In the genomic region with DNA sequence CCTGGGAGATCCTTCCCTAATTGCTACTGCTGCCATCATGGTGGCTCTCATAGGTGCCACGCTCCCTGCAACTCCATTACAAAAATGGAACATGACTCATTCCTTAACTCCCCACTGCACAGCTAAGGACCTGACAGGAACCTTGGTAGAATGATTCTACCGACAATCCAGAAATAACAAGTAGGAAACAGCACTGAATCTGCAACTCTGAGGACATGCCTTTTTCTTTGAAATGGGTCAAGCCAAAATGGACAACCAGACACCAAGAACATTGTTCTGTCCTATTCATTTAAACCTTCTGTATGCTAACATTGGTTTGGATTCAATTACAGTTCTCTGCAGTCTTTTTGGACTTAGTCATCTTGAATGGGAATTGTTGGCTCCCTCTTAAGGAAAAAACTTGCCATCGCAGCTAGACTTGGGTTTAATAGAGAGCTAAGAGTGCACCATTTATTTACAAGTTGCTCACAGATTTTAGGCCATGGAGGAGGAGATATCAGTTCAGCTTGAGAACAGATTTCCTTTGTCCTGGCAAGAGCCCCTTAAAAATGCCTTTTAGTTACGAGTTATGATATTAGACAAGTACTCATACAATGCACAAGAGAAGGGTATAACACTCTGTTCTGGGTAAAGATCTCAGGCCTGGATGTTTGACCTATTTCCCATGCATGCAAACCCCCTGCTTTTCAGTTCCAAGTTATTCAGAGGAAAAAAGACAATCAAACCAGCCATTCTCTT, we compare ENCODE assay signal across 9 cellular contexts. TPM values are rescaled to one million over a fixed set of nuclear protein-coding genes. Genes with fewer than 3 reads are reported as not detected.
DNase-seq lines count a peak whose midpoint lies in the region; ATAC-seq and TF ChIP-seq lines count a peak whose summit lies in the region.
"Had no signal": no experiment of that assay in that cellular context is flagged by ENCODE, and none has a peak within 500 bp of the region (broad histone marks: within the 10 kb centered on the region; RNA-seq: fewer than 3 reads in every experiment).

No MANE protein-coding gene starts in this region.

- WGBS in mesenchymal stem cell = 57% methylated on average over 4 of the region's 4 CpGs

- no peaks in the 10 kb centered on the region for H3K79me1 ChIP-seq in mesenchymal stem cell (replicated peaks; ENCODE audit: low read length, poor library complexity, severe bottlenecking)

- H3K27me3 ChIP-seq in mesenchymal stem cell (ENCODE audit: control insufficient read depth in 1 of 2, insufficient read depth in 1 of 2, low read length in 2 of 2) = no peaks in the 10 kb centered on the region

- H3K4ac ChIP-seq in mesenchymal stem cell (ENCODE audit: low read depth in 1 of 2, low read length in 2 of 2) = no peak overlapping the region

- no peak overlapping the region for H3K23ac ChIP-seq in mesenchymal stem cell (ENCODE audit: low read length in 2 of 2)

- no peak overlapping the region for H2BK15ac ChIP-seq in mesenchymal stem cell (ENCODE audit: low read depth, poor library complexity, severe bottlenecking)

- H4K91ac ChIP-seq in mesenchymal stem cell (ENCODE audit: low read length) = no peak overlapping the region

- no peak overlapping the region for H4K8ac ChIP-seq in mesenchymal stem cell (ENCODE audit: low read length)

- peaks cover 10% of the 10 kb centered on the region for H3K27me3 Mint-ChIP-seq in activated T-helper 17 cell treated with anti-CD3 and anti-CD28 coated beads, Interleukin-2, amount 50 U/mL, for 72 hours
- H3K27me3 Mint-ChIP-seq in activated T-cell treated with anti-CD3 and anti-CD28 coated beads, Interleukin-2, amount 50 U/mL, for 24 hours = peaks cover 27% of the 10 kb centered on the region
- peaks cover 7 to 17% (median 10%) of the 10 kb centered on the region in 3 donors for H3K27me3 Mint-ChIP-seq in immature natural killer cell (ENCODE audit: low read depth in 3 of 3)

- H3K9me3 ChIP-seq in mesenchymal stem cell (ENCODE audit: control insufficient read depth, low read length) = no peaks in the 10 kb centered on the region

- H3K4me3 ChIP-seq in choroid plexus epithelial cell (ENCODE audit: low read depth, low read length) (no peak overlapping the region), mesenchymal stem cell (ENCODE audit: insufficient read depth in 1 of 2, low read depth in 1 of 2, low read length in 2 of 2) (peak overlapping the region in 1 of 2 experiments; percentile 17)

- peak; percentile 49; the same call in 1 of the 2 replicates for TF ChIP-seq CTCF in GM12874 (IDR thresholded peaks at IDR 0.05; ENCODE audit: insufficient read depth, low read depth, low read length)
- TF ChIP-seq CTCF in choroid plexus epithelial cell (conservative IDR thresholded peaks at IDR 0.05; ENCODE audit: low read depth, low read length) = peak; percentile 66

- H3K9ac ChIP-seq in mesenchymal stem cell (ENCODE audit: low read length) = no peak overlapping the region

- no peak overlapping the region for H2BK12ac ChIP-seq in mesenchymal stem cell (ENCODE audit: low read length in 2 of 2)

- H3K14ac ChIP-seq in mesenchymal stem cell (ENCODE audit: low read length in 2 of 2) = no peak overlapping the region

- H3K27ac Mint-ChIP-seq in activated T-helper 17 cell treated with anti-CD3 and anti-CD28 coated beads, Interleukin-2, amount 50 U/mL, for 72 hours = no peak overlapping the region
- H3K27ac Mint-ChIP-seq in activated T-cell treated with anti-CD3 and anti-CD28 coated beads, Interleukin-2, amount 50 U/mL, for 24 hours = no peak overlapping the region
- no peak overlapping the region for H3K27ac Mint-ChIP-seq in immature natural killer cell

- peak overlapping the region; percentile 14 for H2AFZ ChIP-seq in mesenchymal stem cell (ENCODE audit: low read depth, low read length)

- H3K36me3 Mint-ChIP-seq in activated T-helper 17 cell treated with anti-CD3 and anti-CD28 coated beads, Interleukin-2, amount 50 U/mL, for 72 hours (ENCODE audit: low read depth) = no peaks in the 10 kb centered on the region
- H3K36me3 Mint-ChIP-seq in activated T-cell treated with anti-CD3 and anti-CD28 coated beads, Interleukin-2, amount 50 U/mL, for 24 hours (ENCODE audit: low read depth) = no peaks in the 10 kb centered on the region
- no peaks in the 10 kb centered on the region for H3K36me3 Mint-ChIP-seq in immature natural killer cell

- H2BK5ac ChIP-seq in mesenchymal stem cell (ENCODE audit: low read depth, low read length, poor library complexity, severe bottlenecking) = no peak overlapping the region

- no peak overlapping the region for H3K4me3 Mint-ChIP-seq in activated T-helper 17 cell treated with anti-CD3 and anti-CD28 coated beads, Interleukin-2, amount 50 U/mL, for 72 hours
- H3K4me3 Mint-ChIP-seq in activated T-cell treated with anti-CD3 and anti-CD28 coated beads, Interleukin-2, amount 50 U/mL, for 24 hours = no peak overlapping the region
- no peak overlapping the region for H3K4me3 Mint-ChIP-seq in immature natural killer cell

- H3K4me2 ChIP-seq in mesenchymal stem cell (ENCODE audit: low read length, poor library complexity, severe bottlenecking) = no peak overlapping the region

- no peaks in the 10 kb centered on the region for H3K9me3 Mint-ChIP-seq in activated T-helper 17 cell treated with anti-CD3 and anti-CD28 coated beads, Interleukin-2, amount 50 U/mL, for 72 hours
- H3K9me3 Mint-ChIP-seq in activated T-cell treated with anti-CD3 and anti-CD28 coated beads, Interleukin-2, amount 50 U/mL, for 24 hours = no peaks in the 10 kb centered on the region
- H3K9me3 Mint-ChIP-seq in immature natural killer cell = no peaks in the 10 kb centered on the region

- peak; percentile 26 for DNase-seq in Ammon's horn (ENCODE audit: low spot score)
- DNase-seq in NCI-H774 (lab: John Stamatoyannopoulos, UW) = peak; percentile 27
- DNase-seq in choroid plexus epithelial cell (ENCODE audit: low read depth) = peak; percentile 90
- DNase-seq in mesenchymal stem cell = peak; percentile 86
- no peak for DNase-seq in activated T-cell treated with anti-CD3 and anti-CD28 coated beads, Interleukin-2, amount 50 U/mL, for 24 hours
- DNase-seq in immature natural killer cell = no peak
- DNase-seq: left cardiac atrium had no signal

- no peak overlapping the region for H3K18ac ChIP-seq in mesenchymal stem cell (ENCODE audit: low read depth in 1 of 2, low read length in 2 of 2)

- peak overlapping the region; percentile 20 for H3K27ac ChIP-seq in mesenchymal stem cell (ENCODE audit: low read length, poor library complexity, severe bottlenecking)

- H3K4me1 ChIP-seq in mesenchymal stem cell (ENCODE audit: control insufficient read depth, insufficient read depth, low read depth, low read length) = peaks cover 2% of the 10 kb centered on the region

- H2AK5ac ChIP-seq in mesenchymal stem cell (ENCODE audit: low read length, severe bottlenecking) = no peak overlapping the region

- no peak overlapping the region for H2BK120ac ChIP-seq in mesenchymal stem cell (ENCODE audit: low read depth, low read length)

- H3K4me1 Mint-ChIP-seq in activated T-helper 17 cell treated with anti-CD3 and anti-CD28 coated beads, Interleukin-2, amount 50 U/mL, for 72 hours = peaks cover 6% of the 10 kb centered on the region
- peaks cover 4% of the 10 kb centered on the region for H3K4me1 Mint-ChIP-seq in activated T-cell treated with anti-CD3 and anti-CD28 coated beads, Interleukin-2, amount 50 U/mL, for 24 hours (ENCODE audit: low read depth)
- peaks cover 7 to 9% of the 10 kb centered on the region in 2 donors for H3K4me1 Mint-ChIP-seq in immature natural killer cell

- no peak for ATAC-seq in activated T-helper 17 cell treated with anti-CD3 and anti-CD28 coated beads, Interleukin-2, amount 50 U/mL, for 72 hours (replicated peaks)

- no peaks in the 10 kb centered on the region for H3K36me3 ChIP-seq in mesenchymal stem cell (ENCODE audit: control insufficient read depth in 1 of 2, insufficient read depth in 2 of 2, low read depth in 1 of 2, low read length in 2 of 2)

RNA-seq across cellular contexts. Expression of gene NSRP1, which starts 20.9 kb away (rescaled TPM):
- 78.3 TPM for polyA plus RNA-seq in mesenchymal stem cell (2013, experiment 1 of 2)
- polyA plus RNA-seq in mesenchymal stem cell (2013, experiment 2 of 2) = 76.5 TPM
- 10 to 100 TPM; 29.8 to 39.5 TPM for total RNA-seq in activated T-helper 17 cell treated with anti-CD3 and anti-CD28 coated beads, Interleukin-2, amount 50 U/mL, for 72 hours
- 10 to 100 TPM in 2 of 3 donors, 1 to 10 TPM in 1; 5.0 to 38.8 (median 14.3) TPM for polyA plus RNA-seq in immature natural killer cell

Comparison
In these comparisons a context has a peak if more than half of its experiments do, and no peak if none do; other contexts are left out.
1. DNase-seq: peak in Ammon's horn (single experiment), NCI-H774 (single experiment), choroid plexus epithelial cell (single experiment) and mesenchymal stem cell (single experiment); none in activated T-cell treated with anti-CD3 and anti-CD28 coated beads, Interleukin-2, amount 50 U/mL, for 24 hours (single experiment) and immature natural killer cell (0 of 3).